Comparison of ENCODE assay signal across 8 cellular contexts in the genomic region with DNA sequence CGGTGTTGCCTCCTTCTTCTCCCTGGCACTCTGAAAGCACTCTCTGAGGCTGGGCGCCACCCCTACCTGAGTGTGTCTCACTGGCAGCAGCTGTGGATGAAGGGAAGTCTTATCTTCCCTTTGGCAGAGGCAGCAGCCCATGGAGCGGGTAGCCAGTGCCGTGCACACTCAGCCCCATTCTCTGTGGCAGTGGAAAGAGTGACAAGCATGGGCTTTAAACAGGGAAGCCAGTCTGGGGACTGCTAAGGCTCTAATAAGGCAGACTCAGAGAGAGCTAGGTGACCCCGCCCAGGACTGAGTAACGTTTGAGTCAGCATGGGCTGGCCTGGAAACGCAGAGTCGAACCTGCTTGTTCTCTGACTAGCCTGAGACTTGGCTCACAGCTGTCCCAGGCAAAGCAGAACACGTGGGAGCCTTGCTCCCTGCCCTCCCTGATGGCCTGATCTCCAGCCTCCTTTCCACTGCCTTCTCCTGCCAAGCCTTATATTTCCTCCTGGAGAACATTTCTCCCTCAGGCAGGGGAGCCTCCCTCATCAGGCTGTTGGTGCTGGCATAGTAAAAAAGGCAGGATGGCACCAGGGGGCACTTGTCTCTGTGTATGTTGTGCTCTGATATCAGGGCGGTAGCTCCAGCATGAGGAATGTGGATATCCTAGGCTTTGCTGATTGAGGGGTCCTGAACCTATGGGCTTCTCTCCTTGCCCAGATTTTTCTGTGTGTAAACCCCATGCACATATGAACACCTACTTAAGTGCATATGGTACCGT.
DNase-seq lines count a peak whose midpoint lies in the region; ATAC-seq, FAIRE-seq and TF ChIP-seq lines count a peak whose summit lies in the region.

No MANE protein-coding gene starts in this region.

- TF ChIP-seq EP300 in tibial nerve (IDR thresholded peaks at IDR 0.05): no peak

- intact Hi-C loops in OCI-LY7 (cut with micrococcal nuclease; ENCODE audit: unreplicated experiment): no loop called here
- intact Hi-C loops in mucosa of descending colon (cut with DNase I, micrococcal nuclease): no loop called here

- H3K27me3 ChIP-seq in bronchial epithelial cell (ENCODE audit: control insufficient read depth, insufficient read depth, low read length) (no peaks in the 10 kb centered on the region), tibial nerve (no peaks in the 10 kb centered on the region), HAP-1 (ENCODE audit: low read depth) (peaks cover 7% of the 10 kb centered on the region; the same call in 1 of the 2 replicates)

- H3K4me3 ChIP-seq in OCI-LY7 (ENCODE audit: low read depth, low read length, poor library complexity, severe bottlenecking): peak overlapping the region; percentile 37
- H3K4me3 ChIP-seq in bronchial epithelial cell (ENCODE audit: low read depth, low read length): no peak overlapping the region
- no peak overlapping the region for H3K4me3 ChIP-seq in mucosa of descending colon
- H3K4me3 ChIP-seq in tibial nerve: no peak overlapping the region
- no peak overlapping the region for H3K4me3 ChIP-seq in HAP-1

- no peak for TF ChIP-seq POLR2A in tibial nerve (IDR thresholded peaks at IDR 0.05)

- H3K9me3 ChIP-seq in OCI-LY7 (ENCODE audit: low read length) (no peaks in the 10 kb centered on the region), mucosa of descending colon (no peaks in the 10 kb centered on the region), tibial nerve (no peaks in the 10 kb centered on the region), HAP-1 (no peaks in the 10 kb centered on the region)

- 48% methylated on average over 8 to 11 of the region's 11 CpGs for WGBS in tibial nerve, 2 donors

- H3K9me2 ChIP-seq in OCI-LY7 (ENCODE audit: insufficient read depth, low read length): no peaks in the 10 kb centered on the region

- H3K36me3 ChIP-seq in OCI-LY7 (ENCODE audit: insufficient read depth, low read length) (no peaks in the 10 kb centered on the region), bronchial epithelial cell (ENCODE audit: control insufficient read depth, insufficient read depth, low read length) (no peaks in the 10 kb centered on the region), mucosa of descending colon (ENCODE audit: low read depth) (no peaks in the 10 kb centered on the region), tibial nerve (no peaks in the 10 kb centered on the region), HAP-1 (replicated peaks) (no peaks in the 10 kb centered on the region)

- peak overlapping the region; percentile 72 for H3K4me2 ChIP-seq in OCI-LY7 (ENCODE audit: low read length)

- H3K4me1 ChIP-seq in OCI-LY7 (ENCODE audit: insufficient read depth, low read length, poor library complexity, severe bottlenecking) (peaks cover 39% of the 10 kb centered on the region), mucosa of descending colon (ENCODE audit: low read depth) (peaks cover 10% of the 10 kb centered on the region), tibial nerve (peaks cover 0 to 12% (median 3%) of the 10 kb centered on the region in 4 donors), HAP-1 (no peaks in the 10 kb centered on the region)

- no TSS peak for BruUV-seq in OCI-LY7 (replicated peaks; lab: Mats Ljungman, UMichigan)

- TF ChIP-seq CTCF in OCI-LY7 (conservative IDR thresholded peaks at IDR 0.05; ENCODE audit: low read length) (0 out of 2 replicates have a peak, but pooled peaks have one; percentile 15), bronchial epithelial cell (IDR thresholded peaks at IDR 0.05; ENCODE audit: insufficient read depth, low read length, severe bottlenecking) (no peak), mucosa of descending colon (IDR thresholded peaks at IDR 0.05) (no peak), tibial nerve (IDR thresholded peaks at IDR 0.05) (no peak)

- CTCF ChIA-PET in OCI-LY7 (lab: Charles Lee; ENCODE audit: unreplicated experiment): interaction anchor here (0.6 to 1.4 kb wide), 2 partner anchors 29 to 49 kb away, joined by 3 to 6 read pairs; no protein-coding TSS in a partner anchor

- H4K20me1 ChIP-seq in OCI-LY7 (ENCODE audit: insufficient read depth, low read length): no peaks in the 10 kb centered on the region

- DNase-seq in CD1c-positive myeloid dendritic cell (ENCODE audit: extremely low spot score) (peak; percentile 69), OCI-LY7 (ENCODE audit: low spot score) (peak; percentile 50), bronchial epithelial cell (ENCODE audit: low read depth) (peak; percentile 99), mucosa of descending colon (peak; percentile 79 to 83 (median 81)), tibial nerve (ENCODE audit: low spot score in 2 of 2) (peak; percentile 32 to 55), HAP-1 (ENCODE audit: low spot score in 2 of 2) (no peak), GOT3 (lab: John Stamatoyannopoulos, UW) (no peak)

- H3K27ac ChIP-seq in OCI-LY7 (ENCODE audit: low read depth, low read length, poor library complexity, severe bottlenecking) (peak overlapping the region; percentile 16), tibial nerve (peak overlapping the region in 1 of 4 donors; percentile 33)

- H2AFZ ChIP-seq in OCI-LY7 (ENCODE audit: low read length): peak overlapping the region; percentile 71

- no peaks in the 10 kb centered on the region for H3K79me2 ChIP-seq in OCI-LY7 (ENCODE audit: insufficient read depth, low read depth, low read length)

- peak; percentile 81 for ATAC-seq in GM21737 (IDR thresholded peaks at IDR 0.05; ENCODE audit: unreplicated experiment)
- ATAC-seq in mucosa of descending colon: peak; percentile 91

- POLR2A ChIA-PET in OCI-LY7 (lab: Charles Lee): interaction anchor here (0.8 to 1.7 kb wide), 3 partner anchors 14 to 94 kb away, joined by 3 read pairs; partner anchors contain the start of gene LGALSL

- in situ Hi-C loops in HAP-1 (cut with MboI; ENCODE audit: low sequenced_read_pairs): no loop called here

- peak; percentile 100 for FAIRE-seq in bronchial epithelial cell (lab: Jason Lieb, UNC)

Comparison
In these comparisons a context has a peak if more than half of its experiments do, and no peak if none do; other contexts are left out.
1. DNase-seq: peak in CD1c-positive myeloid dendritic cell (single experiment), OCI-LY7 (single experiment), bronchial epithelial cell (single experiment), mucosa of descending colon (3 of 3) and tibial nerve (2 of 2); none in HAP-1 (0 of 2) and GOT3 (single experiment).